In the genomic region with DNA sequence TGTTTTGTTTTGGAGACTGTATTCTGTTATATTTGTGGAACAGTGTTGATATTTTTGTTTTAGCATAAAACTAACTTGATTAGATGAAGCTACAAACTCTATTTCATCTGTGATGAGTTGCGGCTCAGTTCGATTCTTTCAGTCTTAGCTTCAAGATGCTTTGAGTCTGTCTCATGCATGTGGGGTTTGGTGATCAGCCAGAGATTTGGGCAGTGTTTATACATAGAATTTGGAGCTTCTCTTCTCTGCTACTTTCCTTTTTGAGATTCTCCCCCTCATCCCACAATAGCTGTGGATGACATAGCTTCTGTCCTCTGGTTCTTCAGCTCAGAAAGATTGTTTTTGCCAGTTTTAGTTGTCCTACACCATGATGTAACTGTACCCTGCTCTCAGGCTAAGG, we compare ENCODE assay signal across 22 cellular contexts.
A peak's percentile ranks its signal among the peaks of the same experiment; 100 is the strongest.
DNase-seq lines count a peak whose midpoint lies in the region; ATAC-seq, FAIRE-seq and TF ChIP-seq lines count a peak whose summit lies in the region.
"Had no signal": no experiment of that assay in that cellular context is flagged by ENCODE, and none has a peak within 500 bp of the region (broad histone marks: within the 10 kb centered on the region; RNA-seq: fewer than 3 reads in every experiment).

No MANE protein-coding gene starts in this region.

- no peak for ATAC-seq in left lung
- ATAC-seq: Right ventricle myocardium inferior had no signal

- peaks cover 0 to 2% of the 10 kb centered on the region in 2 donors for H3K9me3 ChIP-seq in left lung
- H3K9me3 ChIP-seq: SJSA1 had no signal

- FAIRE-seq in frontal cortex (lab: Jason Lieb, UNC) = no peak
- FAIRE-seq: GM12891 had no signal

- no peaks in the 10 kb centered on the region for H3K36me3 ChIP-seq in left lung
- H3K36me3 ChIP-seq: SJSA1 had no signal

- intact Hi-C loops in left lung (cut with DNase I) = no loop called here

- H3K27ac ChIP-seq in caudate nucleus (ENCODE audit: low read depth, low read length) (no peak overlapping the region), left lung (no peak overlapping the region)
- H3K27ac ChIP-seq: SJSA1 had no signal

- no peaks in the 10 kb centered on the region for H3K4me1 ChIP-seq in left lung
- H3K4me1 ChIP-seq: SJSA1 had no signal

- DNase-seq in AG08396 (ENCODE audit: low spot score) = peak; percentile 36
- DNase-seq in NCI-H226 = peak; percentile 13
- peak; percentile 22 for DNase-seq in fibroblast of gingiva (ENCODE audit: low read depth)
- peak; percentile 3 for DNase-seq in myocyte (ENCODE audit: low read depth)
- no peak for DNase-seq in dedifferentiated amniotic fluid mesenchymal stem cell (ENCODE audit: extremely low spot score)
- no peak for DNase-seq in caudate nucleus (lab: John Stamatoyannopoulos, UW)
- no peak for DNase-seq in left lung
- DNase-seq in frontal cortex (ENCODE audit: low spot score in 2 of 2) = no peak
- DNase-seq: CD4-positive, CD25-positive, alpha-beta regulatory T cell; COR-L47; DMS79 treated with DMSO at 0.1 percent for 48 hours; GOT3; Kasumi-1; NCI-H1417; NCI-H1694 treated with DMSO at 0.1 percent for 48 hours; NCI-H2081 treated with DMSO at 0.1 percent for 48 hours; NCI-H2171 treated with DMSO at 0.1 percent for 48 hours; NCI-H446; NCI-H526 had no signal

- H3K27me3 ChIP-seq in left lung = no peaks in the 10 kb centered on the region
- H3K27me3 ChIP-seq: SJSA1 had no signal

- no peak for TF ChIP-seq CTCF in left lung (IDR thresholded peaks at IDR 0.05)

- H3K4me3 ChIP-seq in left lung = no peak overlapping the region
- H3K4me3 ChIP-seq: SJSA1 had no signal

Comparison
In these comparisons a context has a peak if more than half of its experiments do, and no peak if none do; other contexts are left out.
1. DNase-seq: peak in AG08396 (single experiment), NCI-H226 (single experiment), fibroblast of gingiva (single experiment) and myocyte (single experiment); none in dedifferentiated amniotic fluid mesenchymal stem cell (single experiment), caudate nucleus (0 of 61), left lung (0 of 2) and frontal cortex (0 of 2).